ENCODE assay signal across 27 cellular contexts in genomic region chrX:12113321-12113720, GRCh38. TPM values are rescaled to one million over a fixed set of nuclear protein-coding genes. Genes with fewer than 3 reads are reported as not detected.
A peak's percentile ranks its signal among the peaks of the same experiment; 100 is the strongest.
DNase-seq lines count a peak whose midpoint lies in the region; ATAC-seq, FAIRE-seq and TF ChIP-seq lines count a peak whose summit lies in the region.
"Had no signal": no experiment of that assay in that cellular context is flagged by ENCODE, and none has a peak within 500 bp of the region (broad histone marks: within the 10 kb centered on the region; RNA-seq: fewer than 3 reads in every experiment).

No MANE protein-coding gene starts in this region.

- H3K4me2 ChIP-seq in A549 = no peak overlapping the region

- ATAC-seq in A549 (no peak), GM18498 (IDR thresholded peaks at IDR 0.05; ENCODE audit: unreplicated experiment) (no peak)

- H3K4me1 Mint-ChIP-seq in activated naive CD8-positive, alpha-beta T cell treated with anti-CD3 and anti-CD28 coated beads for 36 hours = no peaks in the 10 kb centered on the region
- H3K4me1 Mint-ChIP-seq: CD4-positive, alpha-beta memory T cell had no signal

- CTCF ChIA-PET in A549 (lab: Yijun Ruan, JAX) = no interaction called here

- DNase-seq in A549 (ENCODE audit: low read depth in 1 of 2, low spot score in 1 of 2) (no peak), ELR (ENCODE audit: low read depth) (peak; percentile 61), NCI-H226 (peak; percentile 56), bronchial epithelial cell (ENCODE audit: low read depth) (peak; percentile 21), NCI-H128 (lab: John Stamatoyannopoulos, UW; ENCODE audit: unreplicated experiment) (no peak), SW480 (ENCODE audit: low spot score) (no peak)
- DNase-seq in activated naive CD8-positive, alpha-beta T cell treated with anti-CD3 and anti-CD28 coated beads for 36 hours = no peak
- DNase-seq: C1 segment of cervical spinal cord; CD4-positive, alpha-beta memory T cell; DMS79 treated with DMSO at 0.1 percent for 48 hours; GOT3; Karpas-422; NCI-H1092 treated with DMSO at 0.1 percent for 48 hours; NCI-H1436 treated with DMSO at 0.1 percent for 48 hours; NCI-H187 treated with DMSO at 0.1 percent for 48 hours; NCI-H2107; NCI-H446; NCI-H524 treated with DMSO at 0.1 percent for 48 hours; NCI-H774; RPMI8226; SHP77 treated with DMSO at 0.1 percent for 48 hours had no signal

- no peaks in the 10 kb centered on the region for H3K27me3 ChIP-seq in bronchial epithelial cell (ENCODE audit: control insufficient read depth, insufficient read depth, low read length)

- no peak overlapping the region for H3K27ac ChIP-seq in A549
- H3K27ac ChIP-seq: HL-60 had no signal

- no peaks in the 10 kb centered on the region for H3K36me3 ChIP-seq in bronchial epithelial cell (ENCODE audit: control insufficient read depth, insufficient read depth, low read length)
- H3K36me3 ChIP-seq: HAP-1 had no signal

- no peak for TF ChIP-seq CTCF in A549 (IDR thresholded peaks at IDR 0.05)
- no peak for TF ChIP-seq CTCF in bronchial epithelial cell (IDR thresholded peaks at IDR 0.05; ENCODE audit: insufficient read depth, low read length, severe bottlenecking)

- H3K4me3 ChIP-seq in A549 (no peak overlapping the region), bronchial epithelial cell (ENCODE audit: low read depth, low read length) (no peak overlapping the region)
- H3K4me3 ChIP-seq: HAP-1 had no signal

- POLR2A ChIA-PET in A549 (lab: Yijun Ruan, JAX) = no interaction called here

- H3K9me3 ChIP-seq in A549 = no peaks in the 10 kb centered on the region
- H3K9me3 ChIP-seq: HAP-1 had no signal

- no peak for TF ChIP-seq POLR2A in A549 (IDR thresholded peaks at IDR 0.05; ENCODE audit: low read length)

- FAIRE-seq in A549 (lab: Jason Lieb, UNC) (peak; percentile 84), bronchial epithelial cell (lab: Jason Lieb, UNC) (no peak)
- FAIRE-seq: G401.6 had no signal

- no peaks in the 10 kb centered on the region for H3K27me3 Mint-ChIP-seq in activated naive CD8-positive, alpha-beta T cell treated with anti-CD3 and anti-CD28 coated beads for 36 hours
- H3K27me3 Mint-ChIP-seq: CD4-positive, alpha-beta memory T cell had no signal

- H3K27ac Mint-ChIP-seq in activated naive CD8-positive, alpha-beta T cell treated with anti-CD3 and anti-CD28 coated beads for 36 hours = no peak overlapping the region
- H3K27ac Mint-ChIP-seq: CD4-positive, alpha-beta memory T cell had no signal

- H3K36me3 Mint-ChIP-seq in activated naive CD8-positive, alpha-beta T cell treated with anti-CD3 and anti-CD28 coated beads for 36 hours = no peaks in the 10 kb centered on the region
- H3K36me3 Mint-ChIP-seq: CD4-positive, alpha-beta memory T cell had no signal

- H3K9me3 Mint-ChIP-seq in activated naive CD8-positive, alpha-beta T cell treated with anti-CD3 and anti-CD28 coated beads for 36 hours = peaks cover 1% of the 10 kb centered on the region

- no peak for TF ChIP-seq EP300 in A549 (IDR thresholded peaks at IDR 0.05)

- WGBS in A549 (ENCODE audit: missing lambda C conversion rate) = 79% methylated on average over 2 of the region's 2 CpGs

- no peaks in the 10 kb centered on the region for H3K4me1 ChIP-seq in A549
- H3K4me1 ChIP-seq: HAP-1 had no signal

- no peak overlapping the region for H3K4me3 Mint-ChIP-seq in activated naive CD8-positive, alpha-beta T cell treated with anti-CD3 and anti-CD28 coated beads for 36 hours
- H3K4me3 Mint-ChIP-seq: CD4-positive, alpha-beta memory T cell had no signal

- TF ChIP-seq RAD21 in A549 (conservative IDR thresholded peaks at IDR 0.05 in 1 of 2, IDR thresholded peaks at IDR 0.05 in 1 of 2) = no peak

TF ChIP-seq in A549, 52 proteins besides CTCF, POLR2A, EP300 and RAD21:
- no peak for TF ChIP-seq HEYL (CRISPR knock-in tag; IDR thresholded peaks at IDR 0.05)
- TF ChIP-seq RARB (CRISPR knock-in tag; IDR thresholded peaks at IDR 0.05) = no peak
- no peak for TF ChIP-seq KDM1A (IDR thresholded peaks at IDR 0.05; ENCODE audit: low read depth)
- no peak for TF ChIP-seq ZSCAN20 (CRISPR knock-in tag; IDR thresholded peaks at IDR 0.05)
- no peak for TF ChIP-seq POLR2AphosphoS2 (conservative IDR thresholded peaks at IDR 0.05; ENCODE audit: low read length)
- TF ChIP-seq CEBPB (IDR thresholded peaks at IDR 0.05) = no peak
- no peak for TF ChIP-seq NR3C1 (IDR thresholded peaks at IDR 0.05)
- no peak for TF ChIP-seq USF2 (IDR thresholded peaks at IDR 0.05)
- TF ChIP-seq BCL3 (IDR thresholded peaks at IDR 0.05) = no peak
- no peak for TF ChIP-seq JUNB (IDR thresholded peaks at IDR 0.05)
- TF ChIP-seq ZNF302 (CRISPR knock-in tag; IDR thresholded peaks at IDR 0.05) = no peak
- TF ChIP-seq RCOR1 (IDR thresholded peaks at IDR 0.05; ENCODE audit: low read depth, low read length) = no peak
- no peak for TF ChIP-seq PBX3 (IDR thresholded peaks at IDR 0.05)
- no peak for TF ChIP-seq ESRRA (IDR thresholded peaks at IDR 0.05; ENCODE audit: borderline replicate concordance, low read length)
- TF ChIP-seq SMC3 (IDR thresholded peaks at IDR 0.05) = no peak
- TF ChIP-seq JUN (IDR thresholded peaks at IDR 0.05) = no peak
- no peak for TF ChIP-seq KDM5A (IDR thresholded peaks at IDR 0.05)
- TF ChIP-seq ZC3H11A (IDR thresholded peaks at IDR 0.05) = no peak
- no peak for TF ChIP-seq CBX2 (IDR thresholded peaks at IDR 0.05; ENCODE audit: borderline replicate concordance, low read depth)
- no peak for TF ChIP-seq HMGXB4 (CRISPR knock-in tag; IDR thresholded peaks at IDR 0.05; ENCODE audit: borderline replicate concordance)

RNA-seq across cellular contexts. Expression of gene FRMPD4, which starts 25.0 kb away (rescaled TPM):
- polyA plus RNA-seq in A549 (2011; rRNA removed) (0.28 and 0.36 TPM in 2 replicates), A549 (2017; fragmentation: RNase III; extraction: RNeasy Plus Mini Kit Qiagen cat#74134 plus additional on column Dnase treatment) (0.04 to 0.08 TPM (median 0.07 TPM) in 3 replicates)
- polyA plus RNA-seq in A549 (2012; cell fraction: cytosol; rRNA removed) = 0.10 and 0.12 TPM in 2 replicates
- polyA plus RNA-seq in A549 (2012; cell fraction: nucleus; rRNA removed) = 0.08 and 0.27 TPM in 2 replicates
- 0.39 and 0.91 TPM in 2 replicates for polyA minus RNA-seq in A549 (2011; rRNA and poly(A)+ RNA removed)
- total RNA-seq in bronchial epithelial cell = under 0.01 and 0.79 TPM in 2 replicates
- not detected for total RNA-seq in activated naive CD8-positive, alpha-beta T cell treated with anti-CD3 and anti-CD28 coated beads for 36 hours
- total RNA-seq: A673; CD4-positive, alpha-beta memory T cell; T-helper 1 cell treated with Interleukin-12 subunit alpha and Interleukin-12 subunit beta and Interleukin-4 antibody, amounts not matched to agents 30 ng/mL and 1 ng/mL, for 36 hours had no signal
- polyA plus RNA-seq: CD4-positive, alpha-beta memory T cell had no signal

Comparison
In these comparisons a context has a peak if more than half of its experiments do, and no peak if none do; other contexts are left out.
1. DNase-seq: peak in ELR (single experiment), NCI-H226 (single experiment) and bronchial epithelial cell (single experiment); none in A549 (0 of 2), NCI-H128 (single experiment), SW480 (single experiment) and activated naive CD8-positive, alpha-beta T cell treated with anti-CD3 and anti-CD28 coated beads for 36 hours (single experiment).